In the genomic region with DNA sequence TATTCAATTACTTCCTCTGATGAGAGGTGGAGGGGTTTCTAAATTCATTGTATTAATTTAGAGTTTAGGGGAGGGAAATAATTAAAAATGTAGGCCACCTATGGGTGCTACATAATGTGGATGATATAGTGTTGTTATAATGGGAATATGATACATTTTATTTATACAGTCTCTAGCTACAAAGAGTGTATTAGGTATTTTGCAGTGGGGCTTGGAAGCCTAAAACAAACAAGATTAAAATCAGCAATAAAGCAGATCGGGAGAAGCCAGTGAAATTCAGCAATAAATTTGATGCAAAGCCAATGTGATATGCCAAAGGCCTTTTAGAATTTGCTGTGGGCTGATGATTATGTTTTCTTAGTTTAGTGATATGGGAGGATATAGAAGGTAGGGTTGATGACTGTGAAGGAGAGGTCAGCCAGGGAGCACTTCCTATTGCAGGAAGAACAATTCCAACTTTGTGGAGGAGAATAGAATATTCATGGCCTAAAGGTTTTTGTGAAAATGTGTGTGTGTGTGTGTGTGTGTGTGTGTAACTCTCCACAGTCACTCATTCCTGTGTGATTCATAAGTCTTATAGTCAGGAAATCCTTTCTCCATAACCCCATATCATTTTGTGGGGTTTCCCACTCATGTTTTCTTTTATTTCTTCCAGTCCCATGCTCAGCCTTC, we compare ENCODE assay signal across 19 cellular contexts. TPM values are rescaled to one million over a fixed set of nuclear protein-coding genes. Genes with fewer than 3 reads are reported as not detected.
DNase-seq lines count a peak whose midpoint lies in the region; ATAC-seq, FAIRE-seq and TF ChIP-seq lines count a peak whose summit lies in the region.
"Had no signal": no experiment of that assay in that cellular context is flagged by ENCODE, and none has a peak within 500 bp of the region (broad histone marks: within the 10 kb centered on the region; RNA-seq: fewer than 3 reads in every experiment).

No MANE protein-coding gene starts in this region.

- H3K27ac ChIP-seq in HEK293 (ENCODE audit: extremely low read depth, low read depth, low read length), result peak overlapping the region; percentile 52
- H3K27ac ChIP-seq: thyroid gland, WERI-Rb-1 had no signal

- H3K9me3 ChIP-seq in HEK293 (ENCODE audit: control insufficient read depth, insufficient read depth, low read depth, low read length), result no peaks in the 10 kb centered on the region
- H3K9me3 ChIP-seq: mucosa of descending colon, thyroid gland had no signal

- TF ChIP-seq CTCF in HEK293 (tag by site-specific recombination; IDR thresholded peaks at IDR 0.05) (no peak), bronchial epithelial cell (IDR thresholded peaks at IDR 0.05; ENCODE audit: insufficient read depth, low read length, severe bottlenecking) (no peak), mesothelial cell of epicardium (IDR thresholded peaks at IDR 0.05; ENCODE audit: unreplicated experiment) (no peak)

- H3K36me3 ChIP-seq in HEK293 (ENCODE audit: control insufficient read depth in 2 of 2, insufficient read depth in 1 of 2, low read length in 2 of 2) (no peaks in the 10 kb centered on the region), bronchial epithelial cell (ENCODE audit: control insufficient read depth, insufficient read depth, low read length) (no peaks in the 10 kb centered on the region)
- H3K36me3 ChIP-seq: thyroid gland, WERI-Rb-1 had no signal

- H3K4me3 Mint-ChIP-seq in mesothelial cell of epicardium, result no peak overlapping the region
- H3K4me3 Mint-ChIP-seq: activated T-helper 1 cell treated with anti-CD3 and anti-CD28 coated beads, Interleukin-12 subunit alpha, Interleukin-12 subunit beta, Interleukin-2, Interleukin-4 antibody, amounts not matched to agents 30 ng/mL and 10 ng/mL and 1 ng/mL, durations not matched to agents 14 hours and 24 hours and 36 hours; H9 had no signal

- peak overlapping the region; percentile 35 for H3K27ac Mint-ChIP-seq in mesothelial cell of epicardium
- H3K27ac Mint-ChIP-seq: activated T-helper 1 cell treated with anti-CD3 and anti-CD28 coated beads, Interleukin-12 subunit alpha, Interleukin-12 subunit beta, Interleukin-2, Interleukin-4 antibody, amounts not matched to agents 30 ng/mL and 10 ng/mL and 1 ng/mL, durations not matched to agents 14 hours and 24 hours and 36 hours; H9 had no signal

- no peak for FAIRE-seq in bronchial epithelial cell (lab: Jason Lieb, UNC)

- ATAC-seq in activated CD4-positive, CD25-positive, alpha-beta regulatory T cell treated with anti-CD3 and anti-CD28 coated beads, Interleukin-2, amount 50 U/mL, for 24 hours, result no peak
- ATAC-seq in HG03039 (IDR thresholded peaks at IDR 0.05; ENCODE audit: unreplicated experiment), result no peak
- ATAC-seq: mucosa of descending colon had no signal

- peaks cover 13% of the 10 kb centered on the region for H3K4me1 Mint-ChIP-seq in mesothelial cell of epicardium

- no peak overlapping the region for H3K4me3 ChIP-seq in HEK293 (ENCODE audit: low read depth, low read length)
- no peak overlapping the region for H3K4me3 ChIP-seq in bronchial epithelial cell (ENCODE audit: low read depth, low read length)
- H3K4me3 ChIP-seq: mucosa of descending colon, smooth muscle cell, thyroid gland had no signal

- POLR2A ChIA-PET in HEK293 (lab: Yijun Ruan, JAX), result no interaction called here

- CTCF ChIA-PET in HEK293 (lab: Yijun Ruan, JAX), result interaction anchor here (0.7 kb wide), 1 partner anchor 11 kb away, joined by 3 read pairs; no protein-coding TSS in a partner anchor

- H3K9me3 Mint-ChIP-seq in mesothelial cell of epicardium, result no peaks in the 10 kb centered on the region
- H3K9me3 Mint-ChIP-seq: activated T-helper 1 cell treated with anti-CD3 and anti-CD28 coated beads, Interleukin-12 subunit alpha, Interleukin-12 subunit beta, Interleukin-2, Interleukin-4 antibody, amounts not matched to agents 30 ng/mL and 10 ng/mL and 1 ng/mL, durations not matched to agents 14 hours and 24 hours and 36 hours; H9 had no signal

- H3K27me3 Mint-ChIP-seq in mesothelial cell of epicardium (ENCODE audit: low read depth), result peaks cover 13% of the 10 kb centered on the region

- H3K27me3 ChIP-seq in bronchial epithelial cell (ENCODE audit: control insufficient read depth, insufficient read depth, low read length), result no peaks in the 10 kb centered on the region
- H3K27me3 ChIP-seq: thyroid gland had no signal

- H3K4me1 ChIP-seq in HEK293 (ENCODE audit: control insufficient read depth, insufficient read depth, low read length), result peaks cover 5% of the 10 kb centered on the region; the same call in 1 of the 2 replicates
- H3K4me1 ChIP-seq: thyroid gland had no signal

- DNase-seq in NCI-H226 (peak; percentile 75), bronchial epithelial cell (ENCODE audit: low read depth) (peak; percentile 32), mesothelial cell of epicardium (ENCODE audit: low spot score in 2 of 2, unreplicated experiment in 2 of 2) (no peak), AG08396 (ENCODE audit: low spot score) (no peak), anterior cingulate cortex (lab: John Stamatoyannopoulos, UW) (no peak)
- DNase-seq: GF-D8; glutamatergic neuron; H9; islet precursor cell; mucosa of descending colon; NCI-H2107; NK-92 treated with Interleukin-12 subunit alpha and Interleukin-12 subunit beta, amount 100 ng/mL, for 24 hours; thyroid gland; WERI-Rb-1 had no signal

- H3K36me3 Mint-ChIP-seq in mesothelial cell of epicardium, result no peaks in the 10 kb centered on the region

TF ChIP-seq in HEK293, 187 proteins besides CTCF, POLR2A, EP300 and RAD21 (continues in another document):
- TF ChIP-seq MYNN (tag by site-specific recombination; IDR thresholded peaks at IDR 0.05; ENCODE audit: borderline replicate concordance) (no peak), ZNF221 (tag by site-specific recombination; IDR thresholded peaks at IDR 0.05; ENCODE audit: borderline replicate concordance) (no peak), ZNF239 (tag by site-specific recombination; IDR thresholded peaks at IDR 0.05) (no peak), ZNF274 (IDR thresholded peaks at IDR 0.05; ENCODE audit: low read length) (no peak), ZNF274 (tag by site-specific recombination; IDR thresholded peaks at IDR 0.05; ENCODE audit: borderline replicate concordance) (no peak), ZNF785 (tag by site-specific recombination; IDR thresholded peaks at IDR 0.05) (no peak), ZNF223 (tag by site-specific recombination; IDR thresholded peaks at IDR 0.05) (no peak), ZNF549 (tag by site-specific recombination; IDR thresholded peaks at IDR 0.05) (peak; percentile 19; the same call in 1 of the 2 replicates), ZSCAN16 (tag by site-specific recombination; IDR thresholded peaks at IDR 0.05) (peak; percentile 27; the same call in 1 of the 2 replicates), ZNF302 (tag by site-specific recombination; IDR thresholded peaks at IDR 0.05; ENCODE audit: low read depth) (no peak), ZEB2 (tag by site-specific recombination; IDR thresholded peaks at IDR 0.05) (peak; percentile 64), ZNF585B (tag by site-specific recombination; IDR thresholded peaks at IDR 0.05) (no peak), GLIS2 (tag by site-specific recombination; IDR thresholded peaks at IDR 0.05) (no peak), ZNF23 (tag by site-specific recombination; IDR thresholded peaks at IDR 0.05; ENCODE audit: borderline replicate concordance) (no peak), ZNF747 (tag by site-specific recombination; IDR thresholded peaks at IDR 0.05) (no peak), WT1 (tag by site-specific recombination; IDR thresholded peaks at IDR 0.05) (peak; percentile 96)
- TF ChIP-seq, protein P1, sequence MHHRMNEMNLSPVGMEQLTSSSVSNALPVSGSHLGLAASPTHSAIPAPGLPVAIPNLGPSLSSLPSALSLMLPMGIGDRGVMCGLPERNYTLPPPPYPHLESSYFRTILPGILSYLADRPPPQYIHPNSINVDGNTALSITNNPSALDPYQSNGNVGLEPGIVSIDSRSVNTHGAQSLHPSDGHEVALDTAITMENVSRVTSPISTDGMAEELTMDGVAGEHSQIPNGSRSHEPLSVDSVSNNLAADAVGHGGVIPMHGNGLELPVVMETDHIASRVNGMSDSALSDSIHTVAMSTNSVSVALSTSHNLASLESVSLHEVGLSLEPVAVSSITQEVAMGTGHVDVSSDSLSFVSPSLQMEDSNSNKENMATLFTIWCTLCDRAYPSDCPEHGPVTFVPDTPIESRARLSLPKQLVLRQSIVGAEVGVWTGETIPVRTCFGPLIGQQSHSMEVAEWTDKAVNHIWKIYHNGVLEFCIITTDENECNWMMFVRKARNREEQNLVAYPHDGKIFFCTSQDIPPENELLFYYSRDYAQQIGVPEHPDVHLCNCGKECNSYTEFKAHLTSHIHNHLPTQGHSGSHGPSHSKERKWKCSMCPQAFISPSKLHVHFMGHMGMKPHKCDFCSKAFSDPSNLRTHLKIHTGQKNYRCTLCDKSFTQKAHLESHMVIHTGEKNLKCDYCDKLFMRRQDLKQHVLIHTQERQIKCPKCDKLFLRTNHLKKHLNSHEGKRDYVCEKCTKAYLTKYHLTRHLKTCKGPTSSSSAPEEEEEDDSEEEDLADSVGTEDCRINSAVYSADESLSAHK (tag by site-specific recombination; IDR thresholded peaks at IDR 0.05), result peak; percentile 85
- TF ChIP-seq, protein P2, sequence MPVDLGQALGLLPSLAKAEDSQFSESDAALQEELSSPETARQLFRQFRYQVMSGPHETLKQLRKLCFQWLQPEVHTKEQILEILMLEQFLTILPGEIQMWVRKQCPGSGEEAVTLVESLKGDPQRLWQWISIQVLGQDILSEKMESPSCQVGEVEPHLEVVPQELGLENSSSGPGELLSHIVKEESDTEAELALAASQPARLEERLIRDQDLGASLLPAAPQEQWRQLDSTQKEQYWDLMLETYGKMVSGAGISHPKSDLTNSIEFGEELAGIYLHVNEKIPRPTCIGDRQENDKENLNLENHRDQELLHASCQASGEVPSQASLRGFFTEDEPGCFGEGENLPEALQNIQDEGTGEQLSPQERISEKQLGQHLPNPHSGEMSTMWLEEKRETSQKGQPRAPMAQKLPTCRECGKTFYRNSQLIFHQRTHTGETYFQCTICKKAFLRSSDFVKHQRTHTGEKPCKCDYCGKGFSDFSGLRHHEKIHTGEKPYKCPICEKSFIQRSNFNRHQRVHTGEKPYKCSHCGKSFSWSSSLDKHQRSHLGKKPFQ (tag by site-specific recombination; IDR thresholded peaks at IDR 0.05), result peak; percentile 45; the same call in 1 of the 2 replicates
- TF ChIP-seq, protein P3, sequence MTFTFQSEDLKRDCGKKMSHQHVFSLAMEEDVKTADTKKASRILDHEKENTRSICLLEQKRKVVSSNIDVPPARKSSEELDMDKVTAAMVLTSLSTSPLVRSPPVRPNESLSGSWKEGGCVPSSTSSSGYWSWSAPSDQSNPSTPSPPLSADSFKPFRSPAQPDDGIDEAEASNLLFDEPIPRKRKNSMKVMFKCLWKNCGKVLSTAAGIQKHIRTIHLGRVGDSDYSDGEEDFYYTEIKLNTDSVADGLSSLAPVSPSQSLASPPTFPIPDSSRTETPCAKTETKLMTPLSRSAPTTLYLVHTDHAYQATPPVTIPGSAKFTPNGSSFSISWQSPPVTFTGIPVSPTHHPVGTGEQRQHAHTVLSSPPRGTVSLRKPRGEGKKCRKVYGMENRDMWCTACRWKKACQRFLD (tag by site-specific recombination; IDR thresholded peaks at IDR 0.05), result no peak

RNA-seq across cellular contexts. Expression of a gene that starts 17.5 kb away (rescaled TPM):
- total RNA-seq in bronchial epithelial cell (84.0 and 84.6 TPM in 2 replicates), mesothelial cell of epicardium (105 to 111 TPM (median 106 TPM) in 3 replicates)

Comparison
In these comparisons a context has a peak if more than half of its experiments do, and no peak if none do; other contexts are left out.
1. DNase-seq: peak in NCI-H226 (single experiment) and bronchial epithelial cell (single experiment); none in mesothelial cell of epicardium (0 of 2), AG08396 (single experiment) and anterior cingulate cortex (0 of 58).